Comparison of ENCODE assay signal across 16 cellular contexts in genomic region chr11:132217856-132218255, GRCh38.
DNase-seq lines count a peak whose midpoint lies in the region; ATAC-seq and TF ChIP-seq lines count a peak whose summit lies in the region.
"Had no signal": no experiment of that assay in that cellular context is flagged by ENCODE, and none has a peak within 500 bp of the region (broad histone marks: within the 10 kb centered on the region; RNA-seq: fewer than 3 reads in every experiment).

No MANE protein-coding gene starts in this region.

- H3K4me2 ChIP-seq in neural cell (ENCODE audit: low read length): no peak overlapping the region
- H3K4me2 ChIP-seq: BLaER1 treated with 17β-estradiol and CSF1 and Interleukin-3, amounts not matched to agents 10 nM and 100 nM had no signal

- no peak for TF ChIP-seq CTCF in right atrium auricular region (IDR thresholded peaks at IDR 0.05)
- TF ChIP-seq CTCF in brain (conservative IDR thresholded peaks at IDR 0.05): no peak
- no peak for TF ChIP-seq CTCF in heart right ventricle (IDR thresholded peaks at IDR 0.05)
- no peak for TF ChIP-seq CTCF in neural cell (IDR thresholded peaks at IDR 0.05; ENCODE audit: poor library complexity, severe bottlenecking)

- H4K20me1 ChIP-seq in neural cell (ENCODE audit: insufficient read depth): no peaks in the 10 kb centered on the region
- H4K20me1 ChIP-seq: BLaER1 treated with 17β-estradiol and CSF1 and Interleukin-3, amounts not matched to agents 10 nM and 100 nM had no signal

- no peak overlapping the region for H3K4me3 Mint-ChIP-seq in brain
- H3K4me3 Mint-ChIP-seq: B cell; CD8-positive, alpha-beta T cell had no signal

- H3K27me3 ChIP-seq in right atrium auricular region: no peaks in the 10 kb centered on the region
- no peaks in the 10 kb centered on the region for H3K27me3 ChIP-seq in heart right ventricle
- H3K27me3 ChIP-seq in neural cell (ENCODE audit: insufficient read depth, low read depth, low read length): no peaks in the 10 kb centered on the region
- H3K27me3 ChIP-seq: BLaER1 treated with 17β-estradiol and CSF1 and Interleukin-3, amounts not matched to agents 10 nM and 100 nM had no signal

- ATAC-seq in Right ventricle myocardium inferior: peak; percentile 83
- peak in 6 of 8 donors; percentile 14 to 86 (median 58) for ATAC-seq in heart right ventricle
- no peak for ATAC-seq in GM19397 (IDR thresholded peaks at IDR 0.05; ENCODE audit: unreplicated experiment)
- ATAC-seq: CD8-positive, alpha-beta T cell; GM12878 had no signal

- H3K9me3 Mint-ChIP-seq in brain: no peaks in the 10 kb centered on the region
- H3K9me3 Mint-ChIP-seq: CD8-positive, alpha-beta T cell had no signal

- no peaks in the 10 kb centered on the region for H3K9me3 ChIP-seq in right atrium auricular region
- no peaks in the 10 kb centered on the region for H3K9me3 ChIP-seq in heart right ventricle
- no peaks in the 10 kb centered on the region for H3K9me3 ChIP-seq in neural cell (ENCODE audit: low read length)
- H3K9me3 ChIP-seq: BLaER1 treated with 17β-estradiol and CSF1 and Interleukin-3, amounts not matched to agents 10 nM and 100 nM; HAP-1 had no signal

- H2AFZ ChIP-seq in neural cell (ENCODE audit: low read depth, low read length): no peak overlapping the region
- H2AFZ ChIP-seq: GM23248 had no signal

- peak overlapping the region in 3 of 5 experiments; percentile 3 to 27 (median 14) for H3K27ac Mint-ChIP-seq in brain
- H3K27ac Mint-ChIP-seq: B cell; CD8-positive, alpha-beta T cell had no signal

- H3K4me3 ChIP-seq in right atrium auricular region: no peak overlapping the region
- no peak overlapping the region for H3K4me3 ChIP-seq in heart right ventricle
- H3K4me3 ChIP-seq in neural cell (ENCODE audit: low read length): no peak overlapping the region
- H3K4me3 ChIP-seq: BLaER1 treated with 17β-estradiol and CSF1 and Interleukin-3, amounts not matched to agents 10 nM and 100 nM; GM12878; GM23248; HAP-1 had no signal

- no peak for TF ChIP-seq RAD21 in neural cell (conservative IDR thresholded peaks at IDR 0.05)

- H3K79me2 ChIP-seq in neural cell (replicated peaks; ENCODE audit: insufficient read depth, low read length): no peaks in the 10 kb centered on the region

- no peaks in the 10 kb centered on the region for H3K4me1 ChIP-seq in right atrium auricular region
- no peaks in the 10 kb centered on the region for H3K4me1 ChIP-seq in heart right ventricle
- H3K4me1 ChIP-seq: HAP-1 had no signal

- H3K9me2 ChIP-seq in neural cell (ENCODE audit: insufficient read depth, low read length): no peaks in the 10 kb centered on the region

- no peak overlapping the region for H3K9ac ChIP-seq in neural cell (ENCODE audit: low read length)
- H3K9ac ChIP-seq: BLaER1 treated with 17β-estradiol and CSF1 and Interleukin-3, amounts not matched to agents 10 nM and 100 nM; GM23248 had no signal

- peak overlapping the region in 1 of 2 donors; percentile 40 for H3K27ac ChIP-seq in right atrium auricular region
- H3K27ac ChIP-seq in heart right ventricle: no peak overlapping the region
- H3K27ac ChIP-seq in neural cell (ENCODE audit: low read length): peak overlapping the region; percentile 18
- H3K27ac ChIP-seq: BLaER1 treated with 17β-estradiol and CSF1 and Interleukin-3, amounts not matched to agents 10 nM and 100 nM; GM23248 had no signal

- H3K36me3 Mint-ChIP-seq in brain: peaks cover 8% of the 10 kb centered on the region
- H3K36me3 Mint-ChIP-seq: CD8-positive, alpha-beta T cell had no signal

- no peaks in the 10 kb centered on the region for H3F3A ChIP-seq in neural cell (ENCODE audit: insufficient read depth, low read length, poor library complexity, severe bottlenecking)

- peaks cover 33% of the 10 kb centered on the region for H3K4me1 Mint-ChIP-seq in brain
- H3K4me1 Mint-ChIP-seq: B cell had no signal

- DNase-seq in Right ventricle myocardium inferior (ENCODE audit: missing footprints) (no peak), right atrium auricular region (ENCODE audit: low spot score) (no peak), heart right ventricle (no peak), KG1 (lab: John Stamatoyannopoulos, UW) (no peak), amygdala (lab: John Stamatoyannopoulos, UW) (no peak)
- DNase-seq: Calu3; CD8-positive, alpha-beta T cell; DMS79 treated with DMSO at 0.1 percent for 48 hours; GM23248 had no signal

- peak; percentile 82 for TF ChIP-seq EP300 in neural cell (conservative IDR thresholded peaks at IDR 0.05; ENCODE audit: poor library complexity, severe bottlenecking)

- WGBS in heart right ventricle, 2 donors: 39 to 65% methylated on average over 5 of the region's 5 CpGs

- intact Hi-C loops in Right ventricle myocardium inferior (cut with DNase I): no loop called here
- intact Hi-C loops in heart right ventricle (cut with DNase I): no loop called here

- H3K36me3 ChIP-seq in right atrium auricular region (no peaks in the 10 kb centered on the region), heart right ventricle (no peaks in the 10 kb centered on the region), neural cell (ENCODE audit: insufficient read depth, low read length) (no peaks in the 10 kb centered on the region)
- H3K36me3 ChIP-seq: BLaER1 treated with 17β-estradiol and CSF1 and Interleukin-3, amounts not matched to agents 10 nM and 100 nM; HAP-1 had no signal

- no peaks in the 10 kb centered on the region for H3K27me3 Mint-ChIP-seq in brain
- H3K27me3 Mint-ChIP-seq: B cell had no signal

TF ChIP-seq in neural cell, 6 proteins besides CTCF, POLR2A, EP300 and RAD21:
- TF ChIP-seq TAF1 (IDR thresholded peaks at IDR 0.05; ENCODE audit: low read depth) (no peak), MXI1 (conservative IDR thresholded peaks at IDR 0.05; ENCODE audit: poor library complexity, severe bottlenecking) (no peak), REST (IDR thresholded peaks at IDR 0.05; ENCODE audit: borderline replicate concordance) (peak; percentile 30), POLR2AphosphoS5 (IDR thresholded peaks at IDR 0.05) (peak; percentile 63)
